ENCODE assay signal across 35 cellular contexts in genomic region chr6:146369866-146370265, GRCh38.
"Had no signal": no experiment of that assay in that cellular context is flagged by ENCODE, and none has a peak within 500 bp of the region (broad histone marks: within the 10 kb centered on the region; RNA-seq: fewer than 3 reads in every experiment).

No MANE protein-coding gene starts in this region.

- H3K27me3 ChIP-seq: MG63 had no signal

- H3K9me3 ChIP-seq: MG63 had no signal

- H3K27ac ChIP-seq: KMS-11 had no signal

- DNase-seq: Kasumi-1, MG63, MM.1S, MV-4-11, NCI-H1048, NCI-H1092, NCI-H1092 treated with DMSO at 0.1 percent for 48 hours, NCI-H1105, NCI-H1105 treated with DMSO at 0.1 percent for 48 hours, NCI-H1417, NCI-H1417 treated with DMSO at 0.1 percent for 48 hours, NCI-H1436, NCI-H1436 treated with DMSO at 0.1 percent for 48 hours, NCI-H146, NCI-H1694, NCI-H1694 treated with DMSO at 0.1 percent for 48 hours, NCI-H187, NCI-H187 treated with DMSO at 0.1 percent for 48 hours, NCI-H1930, NCI-H2029, NCI-H2029 treated with DMSO at 0.1 percent for 48 hours, NCI-H2081, NCI-H2081 treated with DMSO at 0.1 percent for 48 hours, NCI-H2107, NCI-H2171, NCI-H2171 treated with DMSO at 0.1 percent for 48 hours, NCI-H2227 treated with DMSO at 0.1 percent for 48 hours, NCI-H226, NCI-H345, NCI-H446, NCI-H446 treated with DMSO at 0.1 percent for 48 hours, NCI-H510A, NCI-H510A treated with DMSO at 0.1 percent for 48 hours, NCI-H524 had no signal

- H3K9ac ChIP-seq: KMS-11 had no signal

- H3K4me2 ChIP-seq: KMS-11 had no signal

- H3K4me3 ChIP-seq: MG63 had no signal

- H3K36me3 ChIP-seq: MG63 had no signal
